Comparison of ENCODE assay signal across 1 cellular context in the genomic region with DNA sequence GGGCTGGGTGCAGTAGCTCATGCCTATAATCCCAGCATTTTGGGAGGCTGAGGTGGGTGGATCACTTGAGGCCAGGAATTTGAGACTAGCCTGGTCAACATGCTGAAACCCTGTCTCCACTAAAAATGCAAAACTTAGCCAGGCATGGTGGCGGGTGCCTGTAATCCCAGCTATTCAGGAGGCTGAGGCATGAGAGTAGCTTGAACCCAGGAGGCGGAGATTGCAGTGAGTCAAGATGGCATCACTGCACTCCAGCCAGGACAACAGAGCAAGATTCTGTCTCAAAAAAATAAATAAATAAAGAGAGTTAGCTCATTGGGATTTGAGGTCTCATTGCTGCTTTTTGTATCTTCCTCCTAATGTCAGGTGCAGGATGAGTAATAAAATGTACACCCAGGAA.
TF ChIP-seq lines count a peak whose summit lies in the region.

No MANE protein-coding gene starts in this region.

TF ChIP-seq in HCT116, 20 proteins besides CTCF, POLR2A, EP300 and RAD21:
- TF ChIP-seq CBX3 (IDR thresholded peaks at IDR 0.05; ENCODE audit: low read depth), result peak; percentile 8; the same call in 1 of the 2 replicates
- TF ChIP-seq SIN3A (IDR thresholded peaks at IDR 0.05; ENCODE audit: low read depth), result 0 out of 2 replicates have a peak, but pooled peaks have one; percentile 3
